Comparison of ENCODE assay signal across 8 cellular contexts in the genomic region with DNA sequence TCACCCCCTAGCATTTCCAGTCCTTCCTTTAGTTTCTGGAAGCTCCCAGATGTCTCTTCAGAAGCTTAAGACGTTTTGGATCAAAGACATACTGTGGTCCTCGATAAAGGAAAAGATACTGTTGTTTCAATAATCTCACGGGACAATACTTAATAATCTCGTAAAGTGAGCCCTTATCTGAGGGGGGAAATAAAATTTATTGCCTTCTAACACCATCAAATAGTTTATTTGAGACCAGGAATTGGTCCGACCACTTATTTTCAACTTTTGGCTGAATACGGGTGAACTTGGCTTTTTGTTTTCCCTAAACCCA. TPM values are rescaled to one million over a fixed set of nuclear protein-coding genes. Genes with fewer than 3 reads are reported as not detected.
DNase-seq lines count a peak whose midpoint lies in the region; ATAC-seq and TF ChIP-seq lines count a peak whose summit lies in the region.

No MANE protein-coding gene starts in this region.

- H3K4me1 ChIP-seq in KMS-11 (ENCODE audit: low read depth, poor library complexity, severe bottlenecking) (peaks cover 13% of the 10 kb centered on the region), colonic mucosa (no peaks in the 10 kb centered on the region)

- H3K27ac ChIP-seq in AG04450 (ENCODE audit: low read depth, low read length): peak overlapping the region; percentile 88
- no peak overlapping the region; the same call in 1 of the 2 replicates for H3K27ac ChIP-seq in KMS-11
- H3K27ac ChIP-seq in colonic mucosa: peak overlapping the region; percentile 74

- no peak for ATAC-seq in naive thymus-derived CD8-positive, alpha-beta T cell
- ATAC-seq in esophagus mucosa: no peak
- no peak for ATAC-seq in GM18498 (IDR thresholded peaks at IDR 0.05; ENCODE audit: unreplicated experiment)

- peaks cover 7 to 9% (median 8%) of the 10 kb centered on the region in 3 donors for H3K36me3 Mint-ChIP-seq in naive thymus-derived CD8-positive, alpha-beta T cell

- CTCF ChIA-PET in AG04450 (lab: Charles Lee): interaction anchor here (0.6 to 1.1 kb wide), 2 partner anchors 53 to 123 kb away, joined by 3 to 4 read pairs; no protein-coding TSS in a partner anchor

- H3K79me2 ChIP-seq in KMS-11 (ENCODE audit: insufficient read depth, low read depth): peaks cover 36% of the 10 kb centered on the region

- H3K4me2 ChIP-seq in KMS-11: peak overlapping the region; percentile 67

- H3K9me3 ChIP-seq in AG04450 (ENCODE audit: control insufficient read depth, insufficient read depth, low read length): peaks cover 3% of the 10 kb centered on the region; the same call in 1 of the 2 replicates
- no peaks in the 10 kb centered on the region for H3K9me3 ChIP-seq in colonic mucosa

- peak overlapping the region; percentile 95 to 99 (median 98) for H3K27ac Mint-ChIP-seq in naive thymus-derived CD8-positive, alpha-beta T cell

- H3K36me3 ChIP-seq in KMS-11 (ENCODE audit: insufficient read depth) (no peaks in the 10 kb centered on the region), colonic mucosa (no peaks in the 10 kb centered on the region)

- intact Hi-C loops in colonic mucosa (cut with DNase I): no loop called here

- H3K4me3 ChIP-seq in AG04450 (ENCODE audit: low read depth, low read length) (peak overlapping the region; percentile 96), KMS-11 (IDR thresholded peaks at IDR 0.05; ENCODE audit: insufficient read depth, low read depth, low read length) (no peak overlapping the region), colonic mucosa (peak overlapping the region; percentile 92)

- H3K9me3 Mint-ChIP-seq in naive thymus-derived CD8-positive, alpha-beta T cell: no peaks in the 10 kb centered on the region

- H3K4me3 Mint-ChIP-seq in naive thymus-derived CD8-positive, alpha-beta T cell: peak overlapping the region; percentile 97 to 100 (median 99)

- no peaks in the 10 kb centered on the region for H3K27me3 ChIP-seq in AG04450 (ENCODE audit: control insufficient read depth, insufficient read depth, low read length)
- H3K27me3 ChIP-seq in KMS-11 (ENCODE audit: insufficient read depth, low read depth): no peaks in the 10 kb centered on the region
- no peaks in the 10 kb centered on the region for H3K27me3 ChIP-seq in colonic mucosa

- H2AFZ ChIP-seq in KMS-11 (ENCODE audit: low read depth): peak overlapping the region; percentile 77

- POLR2A ChIA-PET in AG04450 (lab: Yijun Ruan, JAX): interaction anchor here (1.5 kb wide), 1 partner anchor 15 kb away, joined by 3 read pairs; no protein-coding TSS in a partner anchor
- POLR2A ChIA-PET in naive thymus-derived CD8-positive, alpha-beta T cell (lab: Charles Lee): interaction anchor here (0.6 kb wide), 1 partner anchor 68 kb away, joined by 3 read pairs; no protein-coding TSS in a partner anchor

- H3K4me1 Mint-ChIP-seq in naive thymus-derived CD8-positive, alpha-beta T cell: peaks cover 15 to 38% (median 26%) of the 10 kb centered on the region in 4 donors

- H3K9ac ChIP-seq in KMS-11 (peak overlapping the region; percentile 74; the same call in 1 of the 2 replicates), colonic mucosa (ENCODE audit: low read depth in 2 of 2, low read length in 2 of 2) (peak overlapping the region; percentile 84 to 90)

- no peaks in the 10 kb centered on the region; the same call in 1 of the 2 replicates for H4K20me1 ChIP-seq in KMS-11 (ENCODE audit: insufficient read depth)

- TF ChIP-seq CTCF in AG04450 (IDR thresholded peaks at IDR 0.05; ENCODE audit: low read depth, low read length) (no peak), KMS-11 (conservative IDR thresholded peaks at IDR 0.05; ENCODE audit: low read depth, low read length) (no peak), colonic mucosa (IDR thresholded peaks at IDR 0.05) (no peak)

- DNase-seq in AG04450 (ENCODE audit: low read depth, low spot score) (no peak), colonic mucosa (no peak), GF-D8 (lab: John Stamatoyannopoulos, UW) (no peak), nucleus accumbens (lab: John Stamatoyannopoulos, UW) (no peak)
- DNase-seq in naive thymus-derived CD8-positive, alpha-beta T cell: peak in 1 of 10 donors; percentile 8

- no peaks in the 10 kb centered on the region for H3K27me3 Mint-ChIP-seq in naive thymus-derived CD8-positive, alpha-beta T cell

RNA-seq across cellular contexts. Expression of a gene that starts 0.6 kb away (rescaled TPM):
- polyA plus RNA-seq in AG04450 (2011; rRNA removed): 12.6 and 21.7 TPM in 2 replicates
- polyA minus RNA-seq in AG04450 (2011; rRNA and poly(A)+ RNA removed): 9.2 and 19.2 TPM in 2 replicates
- total RNA-seq in colonic mucosa (10 to 100 TPM; 20.8 to 25.4 TPM), esophagus mucosa (9.6 TPM)
- total RNA-seq in naive thymus-derived CD8-positive, alpha-beta T cell: 10 to 100 TPM; 30.2 to 30.4 TPM
- polyA plus RNA-seq in naive thymus-derived CD8-positive, alpha-beta T cell: 10 to 100 TPM in 2 of 3 donors, 1 to 10 TPM in 1; 8.1 to 11.8 (median 11.4) TPM
